ENCODE assay signal across 8 cellular contexts in the genomic region with DNA sequence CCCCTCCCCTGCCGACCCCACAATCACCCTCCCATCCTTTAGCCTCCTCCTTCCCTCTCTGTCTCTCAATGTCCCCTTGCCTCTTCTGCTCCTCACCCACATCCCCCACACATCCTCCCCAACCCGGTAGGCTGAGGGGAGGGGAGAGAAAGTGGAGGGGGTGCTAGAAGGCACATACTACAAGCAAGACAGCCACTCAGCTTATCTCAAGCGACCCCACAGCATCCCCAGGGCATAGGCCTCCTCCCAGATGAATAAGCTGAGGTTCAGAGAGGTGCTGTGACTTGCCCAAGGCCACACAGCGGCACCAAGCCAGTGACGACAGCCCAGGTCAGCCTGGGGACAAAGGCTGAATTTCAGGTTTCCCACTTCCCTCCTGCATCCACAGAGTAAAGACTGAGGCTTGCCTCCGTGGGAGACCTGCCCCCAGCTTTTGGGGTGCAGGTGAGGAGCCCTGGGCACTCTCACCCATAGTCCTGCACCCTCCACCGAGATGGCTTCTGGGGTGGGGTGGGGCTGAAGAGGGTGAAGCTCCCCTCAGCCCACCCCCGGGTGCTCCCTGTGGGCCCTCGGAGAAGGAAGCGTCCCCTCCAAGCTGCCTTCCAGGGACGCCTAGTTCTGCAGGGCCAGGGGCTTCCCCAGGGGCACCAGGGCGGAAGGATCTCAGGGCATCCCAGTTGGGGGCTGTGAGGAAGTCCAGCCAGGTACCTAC. TPM values are rescaled to one million over a fixed set of nuclear protein-coding genes. Genes with fewer than 3 reads are reported as not detected.
DNase-seq lines count a peak whose midpoint lies in the region; ATAC-seq and TF ChIP-seq lines count a peak whose summit lies in the region.

No MANE protein-coding gene starts in this region.

- H3K9me3 ChIP-seq in AG04450 (ENCODE audit: control insufficient read depth, insufficient read depth, low read length), result no peaks in the 10 kb centered on the region; the same call in 1 of the 2 replicates

- peak; percentile 6 for ATAC-seq in GM21529 (IDR thresholded peaks at IDR 0.05; ENCODE audit: unreplicated experiment)
- ATAC-seq in GM21390 (IDR thresholded peaks at IDR 0.05; ENCODE audit: unreplicated experiment), result no peak

- no peaks in the 10 kb centered on the region for H3K36me3 ChIP-seq in kidney epithelial cell (ENCODE audit: control insufficient read depth, insufficient read depth, low read length)

- CTCF ChIA-PET in AG04450 (lab: Charles Lee), result interaction anchor here (0.9 to 6.1 kb wide), 3 partner anchors 14 to 45 kb away, joined by 3 to 50 read pairs (median 9); no protein-coding TSS in a partner anchor

- no peak for DNase-seq in AG04450 (ENCODE audit: low read depth, low spot score)
- no peak for DNase-seq in kidney epithelial cell (ENCODE audit: low read depth)
- no peak for DNase-seq in NCI-H2107 (lab: John Stamatoyannopoulos, UW)
- DNase-seq in NCI-H187 treated with DMSO at 0.1 percent for 48 hours (lab: John Stamatoyannopoulos, UW), result no peak
- no peak for DNase-seq in DMS153 treated with DMSO at 0.1 percent for 48 hours (lab: John Stamatoyannopoulos, UW; ENCODE audit: unreplicated experiment)

- H3K27ac ChIP-seq in AG04450 (ENCODE audit: low read depth, low read length), result no peak overlapping the region
- peak overlapping the region; percentile 22; the same call in 1 of the 2 replicates for H3K27ac ChIP-seq in VCaP

- H3K27me3 ChIP-seq in AG04450 (ENCODE audit: control insufficient read depth, insufficient read depth, low read length) (no peaks in the 10 kb centered on the region), kidney epithelial cell (ENCODE audit: control insufficient read depth, insufficient read depth, low read length) (no peaks in the 10 kb centered on the region)

- peak overlapping the region; percentile 60 for H3K4me3 ChIP-seq in AG04450 (ENCODE audit: low read depth, low read length)
- H3K4me3 ChIP-seq in kidney epithelial cell (ENCODE audit: low read depth, low read length), result peak overlapping the region; percentile 49

- TF ChIP-seq CTCF in AG04450 (IDR thresholded peaks at IDR 0.05; ENCODE audit: low read depth, low read length) (no peak), VCaP (conservative IDR thresholded peaks at IDR 0.05) (no peak), kidney epithelial cell (IDR thresholded peaks at IDR 0.05; ENCODE audit: insufficient read depth, low read length, poor library complexity, severe bottlenecking) (no peak)

- POLR2A ChIA-PET in AG04450 (lab: Yijun Ruan, JAX), result no interaction called here

RNA-seq across cellular contexts. Expression of gene RAC2, which starts 0.5 kb away (rescaled TPM):
- 25.0 and 35.9 TPM in 2 replicates for polyA plus RNA-seq in AG04450 (2011; rRNA removed)
- 28.9 and 38.2 TPM in 2 replicates for polyA minus RNA-seq in AG04450 (2011; rRNA and poly(A)+ RNA removed)
- 24.0 and 26.6 TPM in 2 replicates for total RNA-seq in kidney epithelial cell

RNA-seq across cellular contexts. Expression of gene SSTR3, which starts 31.3 kb away (rescaled TPM):
- polyA plus RNA-seq in AG04450 (2011; rRNA removed), result 0.06 and 0.14 TPM in 2 replicates
- polyA minus RNA-seq in AG04450 (2011; rRNA and poly(A)+ RNA removed), result 0.09 and 0.14 TPM in 2 replicates
- not detected in 2 replicates for total RNA-seq in kidney epithelial cell

RNA-seq across cellular contexts. Expression of gene CYTH4, which starts 38.8 kb away (rescaled TPM):
- 0.33 and 0.82 TPM in 2 replicates for polyA plus RNA-seq in AG04450 (2011; rRNA removed)
- 0.48 and 3.1 TPM in 2 replicates for polyA minus RNA-seq in AG04450 (2011; rRNA and poly(A)+ RNA removed)
- total RNA-seq in kidney epithelial cell, result not detected in 2 replicates

RNA-seq across cellular contexts. Expression of gene C1QTNF6, which starts 55.5 kb away (rescaled TPM):
- polyA plus RNA-seq in AG04450 (2011; rRNA removed), result 8.2 and 10.0 TPM in 2 replicates
- 4.6 and 4.8 TPM in 2 replicates for polyA minus RNA-seq in AG04450 (2011; rRNA and poly(A)+ RNA removed)
- 5.1 and 5.5 TPM in 2 replicates for total RNA-seq in kidney epithelial cell
